In the genomic region with DNA sequence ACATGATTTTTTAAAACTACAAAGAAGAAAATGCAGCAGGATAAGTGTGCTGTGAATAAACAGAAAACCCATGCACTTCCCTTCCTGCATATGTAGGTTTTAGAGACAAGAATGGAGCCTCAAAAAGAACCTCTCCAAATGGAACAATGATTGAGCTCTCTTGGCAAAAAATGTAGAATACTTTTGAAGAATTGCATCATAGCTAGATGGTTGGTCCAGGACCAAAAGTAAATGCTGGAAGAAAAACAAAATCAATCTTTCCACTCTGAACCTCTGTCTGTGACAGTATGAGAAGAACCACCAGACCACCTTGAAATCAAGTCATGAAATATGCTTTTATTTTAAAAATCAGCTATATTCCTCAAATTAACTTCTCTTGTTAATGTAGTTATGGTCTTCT, we compare ENCODE assay signal across 30 cellular contexts. TPM values are rescaled to one million over a fixed set of nuclear protein-coding genes. Genes with fewer than 3 reads are reported as not detected.
DNase-seq lines count a peak whose midpoint lies in the region; ATAC-seq and TF ChIP-seq lines count a peak whose summit lies in the region.
"Had no signal": no experiment of that assay in that cellular context is flagged by ENCODE, and none has a peak within 500 bp of the region (broad histone marks: within the 10 kb centered on the region; RNA-seq: fewer than 3 reads in every experiment).

No MANE protein-coding gene starts in this region.

- intact Hi-C loops in MCF 10A (cut with micrococcal nuclease): no loop called here
- intact Hi-C loops in breast epithelium (cut with DNase I; ENCODE audit: low total_unique reads): no loop called here

- H3K27ac Mint-ChIP-seq in MCF 10A (ENCODE audit: low read depth, unreplicated experiment): peak overlapping the region; percentile 49
- H3K27ac Mint-ChIP-seq: naive thymus-derived CD4-positive, alpha-beta T cell; T-helper 17 cell had no signal

- in situ Hi-C loops in G401 (cut with HindIII; ENCODE audit: low sequenced_read_pairs): no loop called here

- no peak overlapping the region for H3K4me3 ChIP-seq in breast epithelium
- no peak overlapping the region for H3K4me3 ChIP-seq in cardiac fibroblast (replicated peaks in 1 of 2; ENCODE audit: low read depth in 2 of 2, low read length in 2 of 2)
- H3K4me3 ChIP-seq: GM12878, suprapubic skin, upper lobe of left lung had no signal

- no peaks in the 10 kb centered on the region for H3K9me3 ChIP-seq in breast epithelium
- H3K9me3 ChIP-seq: suprapubic skin, upper lobe of left lung had no signal

- BruUV-seq in MCF 10A (replicated peaks; lab: Mats Ljungman, UMichigan): no TSS peak

- CTCF ChIA-PET in MCF 10A (lab: Yijun Ruan, JAX): interaction anchor here (0.6 to 1.1 kb wide), 2 partner anchors 45 to 66 kb away, joined by 3 read pairs; no protein-coding TSS in a partner anchor

- ATAC-seq in GM18867 (IDR thresholded peaks at IDR 0.05; ENCODE audit: unreplicated experiment) (no peak), HG03571 (IDR thresholded peaks at IDR 0.05; ENCODE audit: unreplicated experiment) (no peak)
- ATAC-seq: activated T-cell treated with anti-CD3 and anti-CD28 coated beads, Interleukin-2, amount 50 U/mL, for 4 hours; GM12878; left ventricle myocardium superior; naive thymus-derived CD4-positive, alpha-beta T cell; PC-3; SK-N-SH treated with all-trans-retinoic acid at 6 μM for 48 hours; T-helper 17 cell had no signal

- H3K9me3 Mint-ChIP-seq in MCF 10A (ENCODE audit: unreplicated experiment): no peaks in the 10 kb centered on the region
- H3K9me3 Mint-ChIP-seq: activated T-cell treated with anti-CD3 and anti-CD28 coated beads, Interleukin-2, amount 50 U/mL, for 4 hours had no signal

- H3K27me3 Mint-ChIP-seq in MCF 10A (ENCODE audit: insufficient read depth, unreplicated experiment): no peaks in the 10 kb centered on the region
- H3K27me3 Mint-ChIP-seq: naive thymus-derived CD4-positive, alpha-beta T cell; T-helper 17 cell had no signal

- no peak for TF ChIP-seq POLR2A in breast epithelium (IDR thresholded peaks at IDR 0.05)

- H3K4me1 Mint-ChIP-seq in MCF 10A (ENCODE audit: insufficient read depth, unreplicated experiment): peaks cover 11% of the 10 kb centered on the region

- DNase-seq in MCF 10A (ENCODE audit: unreplicated experiment) (no peak), breast epithelium (ENCODE audit: low spot score in 2 of 2) (no peak), cardiac fibroblast (ENCODE audit: low read depth in 2 of 2) (peak; percentile 24 to 43), iris pigment epithelial cell (ENCODE audit: low read depth) (peak; percentile 36), pons (ENCODE audit: low spot score) (no peak), G401 (ENCODE audit: low spot score) (no peak)
- DNase-seq: activated gamma-delta T cell treated with Interleukin-2 at 50 U/mL for 16 hours; activated T-cell treated with anti-CD3 and anti-CD28 coated beads, Interleukin-2, amount 50 U/mL, for 4 hours; cerebellar nuclear complex; DMS 273 treated with DMSO at 0.1 percent for 48 hours; EL; foreskin fibroblast; head of caudate nucleus; Karpas-422; left ventricle myocardium superior; naive thymus-derived CD4-positive, alpha-beta T cell; NCI-H1417 treated with DMSO at 0.1 percent for 48 hours; NCI-H2029 treated with DMSO at 0.1 percent for 48 hours; NCI-H524 treated with DMSO at 0.1 percent for 48 hours; PC-3; small intestine; stimulated activated naive CD4-positive, alpha-beta T cell; T-helper 17 cell; upper lobe of left lung had no signal

- POLR2A ChIA-PET in MCF 10A (lab: Yijun Ruan, JAX): interaction anchor here (0.6 to 1.6 kb wide), 4 partner anchors 12 to 63 kb away, joined by 3 to 11 read pairs (median 4); no protein-coding TSS in a partner anchor

- H3K27ac ChIP-seq in breast epithelium: no peak overlapping the region
- H3K27ac ChIP-seq: HL-60, suprapubic skin, upper lobe of left lung had no signal

- H3K4me1 ChIP-seq in breast epithelium: no peaks in the 10 kb centered on the region
- H3K4me1 ChIP-seq: suprapubic skin had no signal

- H3K27me3 ChIP-seq in breast epithelium: no peaks in the 10 kb centered on the region
- H3K27me3 ChIP-seq: suprapubic skin, upper lobe of left lung had no signal

- no peak overlapping the region for H3K4me3 Mint-ChIP-seq in MCF 10A (ENCODE audit: unreplicated experiment)
- H3K4me3 Mint-ChIP-seq: activated T-cell treated with anti-CD3 and anti-CD28 coated beads, Interleukin-2, amount 50 U/mL, for 4 hours; T-helper 17 cell had no signal

- TF ChIP-seq CTCF in MCF 10A (IDR thresholded peaks at IDR 0.05; ENCODE audit: unreplicated experiment) (no peak), breast epithelium (IDR thresholded peaks at IDR 0.05) (no peak), cardiac fibroblast (IDR thresholded peaks at IDR 0.05; ENCODE audit: low read depth, low read length) (no peak)

- H3K36me3 Mint-ChIP-seq in MCF 10A (ENCODE audit: insufficient read depth, unreplicated experiment): peaks cover 77% of the 10 kb centered on the region

- H3K36me3 ChIP-seq in breast epithelium: no peaks in the 10 kb centered on the region
- H3K36me3 ChIP-seq: upper lobe of left lung had no signal

RNA-seq across cellular contexts. Expression of gene HELZ, which starts 17.5 kb away (rescaled TPM):
- total RNA-seq in MCF 10A (2022) (56.7 and 71.7 TPM in 2 replicates), breast epithelium (100 to 1,000 TPM in 1 of 3 donors, 10 to 100 TPM in 2; 66.5 to 104 (median 79.8) TPM)
- 49.9 and 75.0 TPM in 2 replicates for total RNA-seq in G401 (2014; rRNA removed; shearing (Covaris generic))

Comparison
In these comparisons a context has a peak if more than half of its experiments do, and no peak if none do; other contexts are left out.
1. DNase-seq: peak in cardiac fibroblast (2 of 2) and iris pigment epithelial cell (single experiment); none in MCF 10A (single experiment), breast epithelium (0 of 2), pons (single experiment) and G401 (single experiment).